ENCODE assay signal across 31 cellular contexts in genomic region chr1:38657441-38657840, GRCh38.
"Had no signal": no experiment of that assay in that cellular context is flagged by ENCODE, and none has a peak within 500 bp of the region (broad histone marks: within the 10 kb centered on the region; RNA-seq: fewer than 3 reads in every experiment).

No MANE protein-coding gene starts in this region.

- H3K4me3 ChIP-seq: ascending aorta, esophagus muscularis mucosa, gastroesophageal sphincter, heart right ventricle had no signal

- H3K9me3 Mint-ChIP-seq: activated CD4-positive, alpha-beta T cell treated with anti-CD3 and anti-CD28 coated beads, Interleukin-2, amount 10 ng/mL, durations not matched to agents 7 days and 5 days; activated naive CD4-positive, alpha-beta T cell treated with anti-CD3 and anti-CD28 coated beads, Interleukin-2, amount 10 ng/mL, durations not matched to agents 7 days and 5 days; activated naive CD8-positive, alpha-beta T cell treated with anti-CD3 and anti-CD28 coated beads, Interleukin-2, amount 10 ng/mL, durations not matched to agents 7 days and 5 days had no signal

- H3K27ac ChIP-seq: ascending aorta, brain microvascular endothelial cell, esophagus muscularis mucosa, gastroesophageal sphincter, heart right ventricle had no signal

- H3K4me1 Mint-ChIP-seq: activated CD4-positive, alpha-beta memory T cell treated with anti-CD3 and anti-CD28 coated beads, Interleukin-2, amount 10 ng/mL, durations not matched to agents 7 days and 5 days; activated CD4-positive, alpha-beta T cell treated with anti-CD3 and anti-CD28 coated beads, Interleukin-2, amount 10 ng/mL, durations not matched to agents 7 days and 5 days; activated naive CD4-positive, alpha-beta T cell treated with anti-CD3 and anti-CD28 coated beads, Interleukin-2, amount 10 ng/mL, durations not matched to agents 7 days and 5 days; activated naive CD8-positive, alpha-beta T cell treated with anti-CD3 and anti-CD28 coated beads, Interleukin-2, amount 10 ng/mL, durations not matched to agents 7 days and 5 days had no signal

- H3K27me3 ChIP-seq: ascending aorta, brain microvascular endothelial cell had no signal

- H3K4me3 Mint-ChIP-seq: activated CD4-positive, alpha-beta memory T cell treated with anti-CD3 and anti-CD28 coated beads, Interleukin-2, amount 10 ng/mL, durations not matched to agents 7 days and 5 days; activated CD4-positive, alpha-beta T cell treated with anti-CD3 and anti-CD28 coated beads, Interleukin-2, amount 10 ng/mL, durations not matched to agents 7 days and 5 days; activated naive CD4-positive, alpha-beta T cell treated with anti-CD3 and anti-CD28 coated beads, Interleukin-2, amount 10 ng/mL, durations not matched to agents 7 days and 5 days; activated naive CD8-positive, alpha-beta T cell treated with anti-CD3 and anti-CD28 coated beads, Interleukin-2, amount 10 ng/mL, durations not matched to agents 7 days and 5 days; activated T-cell treated with anti-CD3 and anti-CD28 coated beads, Interleukin-2, amount 50 U/mL, for 24 hours; activated T-cell treated with anti-CD3 and anti-CD28 coated beads, Interleukin-2, amount 50 U/mL, for 72 hours; effector memory CD8-positive, alpha-beta T cell; T-helper 17 cell; T-helper 2 cell treated with Interferon-gamma antibody and Interleukin-4, amounts not matched to agents 5 μg/mL and 100 μg/mL, for 36 hours had no signal

- H3K4me1 ChIP-seq: ascending aorta, esophagus muscularis mucosa, gastroesophageal sphincter, heart right ventricle had no signal

- H3K36me3 ChIP-seq: ascending aorta, brain microvascular endothelial cell, esophagus muscularis mucosa, gastroesophageal sphincter, heart right ventricle had no signal

- H3K36me3 Mint-ChIP-seq: activated naive CD4-positive, alpha-beta T cell treated with anti-CD3 and anti-CD28 coated beads, Interleukin-2, amount 10 ng/mL, durations not matched to agents 7 days and 5 days; activated naive CD4-positive, alpha-beta T cell treated with anti-CD3 and anti-CD28 coated beads, Interleukin-2, amount 50 U/mL, for 72 hours; activated naive CD8-positive, alpha-beta T cell treated with anti-CD3 and anti-CD28 coated beads, Interleukin-2, amount 10 ng/mL, durations not matched to agents 7 days and 5 days had no signal

- ATAC-seq: activated naive CD4-positive, alpha-beta T cell treated with anti-CD3 and anti-CD28 coated beads, Interleukin-2, amount 50 U/mL, for 72 hours; activated T-cell treated with anti-CD3 and anti-CD28 coated beads, Interleukin-2, amount 50 U/mL, for 72 hours; effector memory CD8-positive, alpha-beta T cell; gastroesophageal sphincter; heart right ventricle; T-helper 17 cell had no signal

- DNase-seq: activated CD4-positive, alpha-beta memory T cell treated with anti-CD3 and anti-CD28 coated beads, Interleukin-2, amount 10 ng/mL, durations not matched to agents 7 days and 5 days; activated CD4-positive, alpha-beta T cell treated with anti-CD3 and anti-CD28 coated beads for 1 hour; activated CD4-positive, alpha-beta T cell treated with anti-CD3 and anti-CD28 coated beads for 4 hours; activated CD4-positive, alpha-beta T cell treated with anti-CD3 and anti-CD28 coated beads, Interleukin-2, amount 10 ng/mL, durations not matched to agents 7 days and 5 days; activated CD4-positive, alpha-beta T cell treated with anti-CD3 and anti-CD28 coated beads, Interleukin-2, amount 50 U/mL, for 4 hours; activated CD4-positive, CD25-positive, alpha-beta regulatory T cell; activated CD8-positive, alpha-beta memory T cell treated with anti-CD3 and anti-CD28 coated beads, Interleukin-2, amount 50 U/mL, for 48 hours; activated gamma-delta T cell; activated naive CD4-positive, alpha-beta T cell; activated naive CD4-positive, alpha-beta T cell treated with anti-CD3 and anti-CD28 coated beads, Interleukin-2, amount 10 ng/mL, durations not matched to agents 7 days and 5 days; activated naive CD8-positive, alpha-beta T cell treated with anti-CD3 and anti-CD28 coated beads, Interleukin-2, amount 10 ng/mL, durations not matched to agents 7 days and 5 days; activated T-cell treated with anti-CD3 and anti-CD28 coated beads for 4 hours; activated T-cell treated with anti-CD3 and anti-CD28 coated beads, Interleukin-2, amount 50 U/mL, for 24 hours; activated T-cell treated with anti-CD3 and anti-CD28 coated beads, Interleukin-2, amount 50 U/mL, for 72 hours; brain microvascular endothelial cell; caudate nucleus; cortex of kidney; dermis blood vessel endothelial cell; effector CD4-positive, alpha-beta T cell; effector memory CD8-positive, alpha-beta T cell; erythroblast; foreskin melanocyte; heart right ventricle; T-helper 1 cell; T-helper 17 cell; T1000 had no signal

- H3K27ac Mint-ChIP-seq: activated CD4-positive, alpha-beta memory T cell treated with anti-CD3 and anti-CD28 coated beads, Interleukin-2, amount 10 ng/mL, durations not matched to agents 7 days and 5 days; activated CD4-positive, alpha-beta T cell treated with anti-CD3 and anti-CD28 coated beads, Interleukin-2, amount 10 ng/mL, durations not matched to agents 7 days and 5 days; activated naive CD4-positive, alpha-beta T cell treated with anti-CD3 and anti-CD28 coated beads, Interleukin-2, amount 10 ng/mL, durations not matched to agents 7 days and 5 days; activated naive CD4-positive, alpha-beta T cell treated with anti-CD3 and anti-CD28 coated beads, Interleukin-2, amount 50 U/mL, for 72 hours; activated naive CD8-positive, alpha-beta T cell treated with anti-CD3 and anti-CD28 coated beads, Interleukin-2, amount 10 ng/mL, durations not matched to agents 7 days and 5 days; activated T-cell treated with anti-CD3 and anti-CD28 coated beads, Interleukin-2, amount 50 U/mL, for 24 hours; activated T-cell treated with anti-CD3 and anti-CD28 coated beads, Interleukin-2, amount 50 U/mL, for 72 hours; effector memory CD8-positive, alpha-beta T cell; T-helper 17 cell; T-helper 2 cell treated with Interferon-gamma antibody and Interleukin-4, amounts not matched to agents 5 μg/mL and 100 μg/mL, for 36 hours had no signal
